In genomic region chr2:166384774-166385173, GRCh38 we compare ENCODE assay signal across 8 cellular contexts. TPM values are rescaled to one million over a fixed set of nuclear protein-coding genes. Genes with fewer than 3 reads are reported as not detected.
DNase-seq lines count a peak whose midpoint lies in the region; ATAC-seq, FAIRE-seq and TF ChIP-seq lines count a peak whose summit lies in the region.

No MANE protein-coding gene starts in this region.

- no peaks in the 10 kb centered on the region for H3K9me3 Mint-ChIP-seq in activated CD4-positive, alpha-beta memory T cell treated with anti-CD3 and anti-CD28 coated beads for 36 hours

- no peak overlapping the region for H3K4me3 ChIP-seq in left ventricle myocardium inferior

- H3K9me3 ChIP-seq in left ventricle myocardium inferior (replicated peaks), result no peaks in the 10 kb centered on the region

- POLR2A ChIA-PET in activated CD4-positive, alpha-beta memory T cell treated with anti-CD3 and anti-CD28 coated beads for 36 hours (lab: Charles Lee), result no interaction called here
- POLR2A ChIA-PET in HEK293T (lab: Yijun Ruan, JAX), result no interaction called here

- DNase-seq in left ventricle myocardium inferior (no peak), cardiac septum (ENCODE audit: low spot score) (no peak), RCC 7860 (ENCODE audit: low spot score) (peak; percentile 25), foreskin keratinocyte (peak in 1 of 2 donors; percentile 15), iPS-NIHi11 (ENCODE audit: low spot score) (no peak), amniotic stem cell (lab: John Stamatoyannopoulos, UW) (no peak), HEK293T (ENCODE audit: extremely low spot score) (no peak)
- no peak for DNase-seq in activated CD4-positive, alpha-beta memory T cell treated with anti-CD3 and anti-CD28 coated beads for 36 hours

- H3K27me3 Mint-ChIP-seq in activated CD4-positive, alpha-beta memory T cell treated with anti-CD3 and anti-CD28 coated beads for 36 hours, result no peaks in the 10 kb centered on the region

- TF ChIP-seq CTCF in left ventricle myocardium inferior (IDR thresholded peaks at IDR 0.05; ENCODE audit: borderline replicate concordance) (peak; percentile 62), foreskin keratinocyte (conservative IDR thresholded peaks at IDR 0.05) (peak; percentile 66)

- H3K4me3 Mint-ChIP-seq in activated CD4-positive, alpha-beta memory T cell treated with anti-CD3 and anti-CD28 coated beads for 36 hours, result no peak overlapping the region

- no peak for ATAC-seq in foreskin keratinocyte

- peak; percentile 85 for FAIRE-seq in RCC 7860 (lab: Jason Lieb, UNC)

- H3K36me3 ChIP-seq in left ventricle myocardium inferior, result no peaks in the 10 kb centered on the region

- H3K27me3 ChIP-seq in left ventricle myocardium inferior (ENCODE audit: low read depth) (no peaks in the 10 kb centered on the region), foreskin keratinocyte (peaks cover 18% of the 10 kb centered on the region)

- no peaks in the 10 kb centered on the region for H3K36me3 Mint-ChIP-seq in activated CD4-positive, alpha-beta memory T cell treated with anti-CD3 and anti-CD28 coated beads for 36 hours

- intact Hi-C loops in left ventricle myocardium inferior (cut with micrococcal nuclease), result no loop called here
- intact Hi-C loops in cardiac septum (cut with DNase I), result no loop called here
- intact Hi-C loops in activated CD4-positive, alpha-beta memory T cell treated with anti-CD3 and anti-CD28 coated beads for 36 hours (cut with micrococcal nuclease), result no loop called here

- no peak overlapping the region for H3K27ac Mint-ChIP-seq in activated CD4-positive, alpha-beta memory T cell treated with anti-CD3 and anti-CD28 coated beads for 36 hours

- CTCF ChIA-PET in activated CD4-positive, alpha-beta memory T cell treated with anti-CD3 and anti-CD28 coated beads for 36 hours (lab: Charles Lee), result interaction anchor here (0.9 kb wide), 1 partner anchor 22 kb away, joined by 3 read pairs; no protein-coding TSS in a partner anchor
- CTCF ChIA-PET in HEK293T (lab: Yijun Ruan, JAX), result interaction anchor here (1.8 kb wide), 1 partner anchor 24 kb away, joined by 5 read pairs; no protein-coding TSS in a partner anchor

- H3K27ac ChIP-seq in left ventricle myocardium inferior (replicated peaks), result no peak overlapping the region
- H3K27ac ChIP-seq in foreskin keratinocyte, result no peak overlapping the region

- no peaks in the 10 kb centered on the region for H3K4me1 Mint-ChIP-seq in activated CD4-positive, alpha-beta memory T cell treated with anti-CD3 and anti-CD28 coated beads for 36 hours (ENCODE audit: low read depth)

- H3K4me1 ChIP-seq in left ventricle myocardium inferior (no peaks in the 10 kb centered on the region), foreskin keratinocyte (peaks cover 6% of the 10 kb centered on the region)

TF ChIP-seq in HEK293T, 16 proteins besides CTCF, POLR2A, EP300 and RAD21:
- TF ChIP-seq SUZ12 (IDR thresholded peaks at IDR 0.05) (no peak), ARNT (IDR thresholded peaks at IDR 0.05) (no peak), PKNOX1 (IDR thresholded peaks at IDR 0.05) (no peak), HDGF (IDR thresholded peaks at IDR 0.05; ENCODE audit: borderline replicate concordance) (no peak), LEF1 (IDR thresholded peaks at IDR 0.05; ENCODE audit: borderline replicate concordance) (no peak), BHLHE40 (IDR thresholded peaks at IDR 0.05; ENCODE audit: borderline replicate concordance) (no peak), ZNF384 (IDR thresholded peaks at IDR 0.05) (no peak), SP1 (IDR thresholded peaks at IDR 0.05) (no peak), FOXA1 (IDR thresholded peaks at IDR 0.05) (no peak), ELF4 (IDR thresholded peaks at IDR 0.05) (no peak), NFRKB (IDR thresholded peaks at IDR 0.05) (no peak), FOXM1 (IDR thresholded peaks at IDR 0.05; ENCODE audit: borderline replicate concordance) (no peak), CTBP1 (IDR thresholded peaks at IDR 0.05; ENCODE audit: borderline replicate concordance) (no peak), TARDBP (IDR thresholded peaks at IDR 0.05) (no peak), L3MBTL2 (conservative IDR thresholded peaks at IDR 0.05) (no peak), FOXK2 (IDR thresholded peaks at IDR 0.05) (no peak)
TF ChIP-seq in HEK293T: peak in this region for 0.

RNA-seq across cellular contexts. Expression of gene SCN9A, which starts 9.0 kb away (rescaled TPM):
- 1.4 TPM for total RNA-seq in left ventricle myocardium inferior
- total RNA-seq in cardiac septum, result 0.75 TPM
- total RNA-seq in foreskin keratinocyte, result 0.39 and 0.85 TPM in 2 replicates
- 0.07 and 0.11 TPM in 2 replicates for polyA plus RNA-seq in foreskin keratinocyte
- total RNA-seq in activated CD4-positive, alpha-beta memory T cell treated with anti-CD3 and anti-CD28 coated beads for 36 hours, result not detected
